ENCODE assay signal across 1 cellular context in genomic region chr19:8396563-8397203, GRCh38.
TF ChIP-seq lines count a peak whose summit lies in the region.

No MANE protein-coding gene starts in this region.

TF ChIP-seq in K562, 482 proteins besides CTCF, POLR2A, EP300 and RAD21 (continued from another document):
- TF ChIP-seq ZNF318 (IDR thresholded peaks at IDR 0.05; ENCODE audit: borderline replicate concordance in 1 of 2, low read depth in 1 of 2) (no peak), MYNN (IDR thresholded peaks at IDR 0.05) (peak; percentile 38; the same call in 1 of the 2 replicates), MYNN (CRISPR knock-in tag; IDR thresholded peaks at IDR 0.05) (no peak), ZKSCAN8 (CRISPR knock-in tag; IDR thresholded peaks at IDR 0.05) (no peak), ARID4B (CRISPR knock-in tag; IDR thresholded peaks at IDR 0.05) (0 out of 2 replicates have a peak, but pooled peaks have one; percentile 7), FOXA3 (CRISPR knock-in tag; conservative IDR thresholded peaks at IDR 0.05 in 1 of 2, IDR thresholded peaks at IDR 0.05 in 1 of 2) (no peak)
- TF ChIP-seq, protein P1, sequence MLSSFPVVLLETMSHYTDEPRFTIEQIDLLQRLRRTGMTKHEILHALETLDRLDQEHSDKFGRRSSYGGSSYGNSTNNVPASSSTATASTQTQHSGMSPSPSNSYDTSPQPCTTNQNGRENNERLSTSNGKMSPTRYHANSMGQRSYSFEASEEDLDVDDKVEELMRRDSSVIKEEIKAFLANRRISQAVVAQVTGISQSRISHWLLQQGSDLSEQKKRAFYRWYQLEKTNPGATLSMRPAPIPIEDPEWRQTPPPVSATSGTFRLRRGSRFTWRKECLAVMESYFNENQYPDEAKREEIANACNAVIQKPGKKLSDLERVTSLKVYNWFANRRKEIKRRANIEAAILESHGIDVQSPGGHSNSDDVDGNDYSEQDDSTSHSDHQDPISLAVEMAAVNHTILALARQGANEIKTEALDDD (IDR thresholded peaks at IDR 0.05) = no peak
